ENCODE assay signal across 11 cellular contexts in genomic region chr11:34075178-34075820, GRCh38. TPM values are rescaled to one million over a fixed set of nuclear protein-coding genes. Genes with fewer than 3 reads are reported as not detected.
A peak's percentile ranks its signal among the peaks of the same experiment; 100 is the strongest.
DNase-seq lines count a peak whose midpoint lies in the region; ATAC-seq, FAIRE-seq and TF ChIP-seq lines count a peak whose summit lies in the region.
"Had no signal": no experiment of that assay in that cellular context is flagged by ENCODE, and none has a peak within 500 bp of the region (broad histone marks: within the 10 kb centered on the region; RNA-seq: fewer than 3 reads in every experiment).

No MANE protein-coding gene starts in this region.

- ATAC-seq in HG02970 (IDR thresholded peaks at IDR 0.05; ENCODE audit: low FRiP score, unreplicated experiment) = no peak

- no peak for TF ChIP-seq EP300 in ovary (IDR thresholded peaks at IDR 0.05)

- H3K4me3 ChIP-seq in ovary = no peak overlapping the region
- H3K4me3 ChIP-seq: vagina had no signal

- WGBS in ovary, 3 donors = 50 to 53% (median 52%) methylated on average over 2 of the region's 2 CpGs

- no peaks in the 10 kb centered on the region for H3K36me3 ChIP-seq in ovary

- H3K4me1 Mint-ChIP-seq in activated T-helper 1 cell treated with anti-CD3 and anti-CD28 coated beads, Interleukin-12 subunit alpha, Interleukin-12 subunit beta, Interleukin-2, Interleukin-4 antibody, amounts not matched to agents 30 ng/mL and 10 ng/mL and 1 ng/mL, durations not matched to agents 14 hours and 24 hours and 36 hours (ENCODE audit: low read depth) = peaks cover 34% of the 10 kb centered on the region

- no peaks in the 10 kb centered on the region for H3K9me3 Mint-ChIP-seq in activated T-helper 1 cell treated with anti-CD3 and anti-CD28 coated beads, Interleukin-12 subunit alpha, Interleukin-12 subunit beta, Interleukin-2, Interleukin-4 antibody, amounts not matched to agents 30 ng/mL and 10 ng/mL and 1 ng/mL, durations not matched to agents 14 hours and 24 hours and 36 hours

- H3K27me3 Mint-ChIP-seq in activated T-helper 1 cell treated with anti-CD3 and anti-CD28 coated beads, Interleukin-12 subunit alpha, Interleukin-12 subunit beta, Interleukin-2, Interleukin-4 antibody, amounts not matched to agents 30 ng/mL and 10 ng/mL and 1 ng/mL, durations not matched to agents 14 hours and 24 hours and 36 hours (ENCODE audit: insufficient read depth) = no peaks in the 10 kb centered on the region

- peaks cover 1% of the 10 kb centered on the region for H3K4me1 ChIP-seq in ovary (ENCODE audit: insufficient read depth)
- H3K4me1 ChIP-seq: Caco-2 had no signal

- no peak overlapping the region for H3K27ac ChIP-seq in ovary
- H3K27ac ChIP-seq: vagina had no signal

- no peak for TF ChIP-seq CTCF in ovary (IDR thresholded peaks at IDR 0.05)

- intact Hi-C loops in activated T-helper 1 cell treated with anti-CD3 and anti-CD28 coated beads, Interleukin-12 subunit alpha, Interleukin-12 subunit beta, Interleukin-2, Interleukin-4 antibody, amounts not matched to agents 30 ng/mL and 10 ng/mL and 1 ng/mL, durations not matched to agents 14 hours and 24 hours and 36 hours (cut with micrococcal nuclease) = no loop called here
- intact Hi-C loops in ovary (cut with DNase I) = no loop called here

- no peaks in the 10 kb centered on the region for H3K9me3 ChIP-seq in ovary
- H3K9me3 ChIP-seq: Caco-2, vagina had no signal

- H3K27me3 ChIP-seq in ovary = no peaks in the 10 kb centered on the region
- H3K27me3 ChIP-seq: vagina had no signal

- peaks cover 48% of the 10 kb centered on the region for H3K36me3 Mint-ChIP-seq in activated T-helper 1 cell treated with anti-CD3 and anti-CD28 coated beads, Interleukin-12 subunit alpha, Interleukin-12 subunit beta, Interleukin-2, Interleukin-4 antibody, amounts not matched to agents 30 ng/mL and 10 ng/mL and 1 ng/mL, durations not matched to agents 14 hours and 24 hours and 36 hours (ENCODE audit: low read depth)

- H3K4me3 Mint-ChIP-seq in activated T-helper 1 cell treated with anti-CD3 and anti-CD28 coated beads, Interleukin-12 subunit alpha, Interleukin-12 subunit beta, Interleukin-2, Interleukin-4 antibody, amounts not matched to agents 30 ng/mL and 10 ng/mL and 1 ng/mL, durations not matched to agents 14 hours and 24 hours and 36 hours = no peak overlapping the region

- FAIRE-seq in H54 (lab: Jason Lieb, UNC) = peak; percentile 87

- TF ChIP-seq POLR2A in H54 (IDR thresholded peaks at IDR 0.05; ENCODE audit: low read depth, low read length) (no peak), ovary (IDR thresholded peaks at IDR 0.05) (no peak)

- peak overlapping the region; percentile 29 for H3K27ac Mint-ChIP-seq in activated T-helper 1 cell treated with anti-CD3 and anti-CD28 coated beads, Interleukin-12 subunit alpha, Interleukin-12 subunit beta, Interleukin-2, Interleukin-4 antibody, amounts not matched to agents 30 ng/mL and 10 ng/mL and 1 ng/mL, durations not matched to agents 14 hours and 24 hours and 36 hours

- peak; percentile 93 for DNase-seq in A172 (ENCODE audit: low spot score)
- DNase-seq in H54 (ENCODE audit: insufficient read length, low spot score) = peak; percentile 29
- no peak for DNase-seq in activated T-helper 1 cell treated with anti-CD3 and anti-CD28 coated beads, Interleukin-12 subunit alpha, Interleukin-12 subunit beta, Interleukin-2, Interleukin-4 antibody, amounts not matched to agents 30 ng/mL and 10 ng/mL and 1 ng/mL, durations not matched to agents 14 hours and 24 hours and 36 hours (ENCODE audit: low spot score)
- DNase-seq in foreskin melanocyte = peak; percentile 89
- DNase-seq in ovary = no peak
- no peak for DNase-seq in NCI-H748 (lab: John Stamatoyannopoulos, UW; ENCODE audit: unreplicated experiment)
- no peak for DNase-seq in NOMO-1 (lab: John Stamatoyannopoulos, UW; ENCODE audit: unreplicated experiment in 2 of 2)
- DNase-seq: activated T-cell treated with anti-CD3 and anti-CD28 coated beads for 4 hours, Caco-2 had no signal

RNA-seq across cellular contexts. Expression of gene CAPRIN1, which starts 23.8 kb away (rescaled TPM):
- total RNA-seq in A172 (2014; rRNA removed; shearing (Covaris generic)) = 232 and 292 TPM in 2 replicates
- total RNA-seq in activated T-helper 1 cell treated with anti-CD3 and anti-CD28 coated beads, Interleukin-12 subunit alpha, Interleukin-12 subunit beta, Interleukin-2, Interleukin-4 antibody, amounts not matched to agents 30 ng/mL and 10 ng/mL and 1 ng/mL, durations not matched to agents 14 hours and 24 hours and 36 hours = 285 and 289 TPM in 2 replicates
- total RNA-seq in ovary = 100 to 1,000 TPM; 107 to 196 (median 160) TPM
- polyA plus RNA-seq in ovary = 100 to 1,000 TPM in 1 of 2 donors, 10 to 100 TPM in 1; 74.2 to 214 TPM

RNA-seq across cellular contexts. Expression of gene NAT10, which starts 30.1 kb away (rescaled TPM):
- total RNA-seq in A172 (2014; rRNA removed; shearing (Covaris generic)) = 32.6 and 34.3 TPM in 2 replicates
- 157 and 158 TPM in 2 replicates for total RNA-seq in activated T-helper 1 cell treated with anti-CD3 and anti-CD28 coated beads, Interleukin-12 subunit alpha, Interleukin-12 subunit beta, Interleukin-2, Interleukin-4 antibody, amounts not matched to agents 30 ng/mL and 10 ng/mL and 1 ng/mL, durations not matched to agents 14 hours and 24 hours and 36 hours
- 10 to 100 TPM; 20.5 to 60.9 (median 49.1) TPM for total RNA-seq in ovary
- 10 to 100 TPM; 19.8 to 60.2 TPM for polyA plus RNA-seq in ovary

Comparison
In these comparisons a context has a peak if more than half of its experiments do, and no peak if none do; other contexts are left out.
1. DNase-seq: peak in A172 (single experiment), H54 (single experiment) and foreskin melanocyte (single experiment); none in activated T-helper 1 cell treated with anti-CD3 and anti-CD28 coated beads, Interleukin-12 subunit alpha, Interleukin-12 subunit beta, Interleukin-2, Interleukin-4 antibody, amounts not matched to agents 30 ng/mL and 10 ng/mL and 1 ng/mL, durations not matched to agents 14 hours and 24 hours and 36 hours (single experiment), ovary (0 of 5), NCI-H748 (single experiment) and NOMO-1 (0 of 2).